20 cellular contexts compared by ENCODE assay signal in the genomic region with DNA sequence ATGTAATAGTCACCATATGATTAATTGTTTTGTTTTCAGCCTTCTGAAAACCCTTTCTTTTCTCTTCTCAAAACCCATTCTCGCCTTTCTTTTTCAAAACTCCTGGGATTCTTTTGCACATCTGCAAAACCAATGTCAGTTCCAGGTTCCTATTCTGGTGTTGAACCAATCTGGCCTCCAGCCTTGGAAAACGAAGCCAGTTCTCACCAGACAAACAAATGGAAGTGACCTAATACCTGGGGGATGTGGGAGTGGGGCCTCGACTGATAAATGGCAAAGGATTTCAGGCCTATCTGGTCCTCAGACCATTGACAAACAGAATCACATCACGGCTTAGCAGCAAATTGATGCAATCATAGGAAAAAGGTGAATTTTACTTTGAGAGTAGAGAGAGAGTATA.
"Had no signal": no experiment of that assay in that cellular context is flagged by ENCODE, and none has a peak within 500 bp of the region (broad histone marks: within the 10 kb centered on the region; RNA-seq: fewer than 3 reads in every experiment).

No MANE protein-coding gene starts in this region.

- H3K27me3 Mint-ChIP-seq: stimulated activated memory B cell treated with anti-CD40 and anti-IgM and Interleukin-4, amounts not matched to agents 10 μg/mL and 1 μg/mL and 100 μg/mL, for 72 hours had no signal

- H3K27ac Mint-ChIP-seq: memory B cell; naive B cell; stimulated activated memory B cell treated with anti-CD40 and anti-IgM and Interleukin-4, amounts not matched to agents 10 μg/mL and 1 μg/mL and 100 μg/mL, for 72 hours; stimulated activated naive CD8-positive, alpha-beta T cell treated with anti-CD3 and anti-CD28 coated beads, Interleukin-15, Interleukin-2, amounts not matched to agents 100 ng/mL and 50 ng/mL, for 24 hours had no signal

- H3K9me3 ChIP-seq: gastroesophageal sphincter, left ventricle myocardium inferior, lower lobe of right lung, right atrium auricular region, tibial nerve, upper lobe of right lung, vagina had no signal

- H3K36me3 ChIP-seq: gastroesophageal sphincter, left ventricle myocardium inferior, lower lobe of right lung, right atrium auricular region, tibial nerve, upper lobe of right lung, vagina had no signal

- H3K4me1 ChIP-seq: lower lobe of right lung, upper lobe of right lung, vagina had no signal

- H3K9me3 Mint-ChIP-seq: memory B cell; naive B cell; nephron progenitor cell; stimulated activated memory B cell treated with anti-CD40 and anti-IgM and Interleukin-4, amounts not matched to agents 10 μg/mL and 1 μg/mL and 100 μg/mL, for 72 hours; stimulated activated naive CD8-positive, alpha-beta T cell treated with anti-CD3 and anti-CD28 coated beads, Interleukin-15, Interleukin-2, amounts not matched to agents 100 ng/mL and 50 ng/mL, for 24 hours had no signal

- H3K27me3 ChIP-seq: gastroesophageal sphincter, right atrium auricular region, tibial nerve, upper lobe of right lung, vagina had no signal

- H3K4me1 Mint-ChIP-seq: memory B cell; naive B cell; stimulated activated memory B cell treated with anti-CD40 and anti-IgM and Interleukin-4, amounts not matched to agents 10 μg/mL and 1 μg/mL and 100 μg/mL, for 72 hours had no signal

- H3K27ac ChIP-seq: dorsolateral prefrontal cortex, gastroesophageal sphincter, left ventricle myocardium inferior, lower lobe of right lung, right atrium auricular region, upper lobe of right lung, vagina had no signal

- H3K4me3 Mint-ChIP-seq: memory B cell; naive B cell; nephron progenitor cell; stimulated activated memory B cell treated with anti-CD40 and anti-IgM and Interleukin-4, amounts not matched to agents 10 μg/mL and 1 μg/mL and 100 μg/mL, for 72 hours; stimulated activated naive CD8-positive, alpha-beta T cell treated with anti-CD3 and anti-CD28 coated beads, Interleukin-15, Interleukin-2, amounts not matched to agents 100 ng/mL and 50 ng/mL, for 24 hours had no signal

- DNase-seq: cortex of kidney; dorsolateral prefrontal cortex; effector CD8-positive, alpha-beta T cell; glutamatergic neuron; kidney; left cardiac atrium; left ventricle myocardium inferior; lower lobe of right lung; naive B cell; nephron progenitor cell; posterior cingulate gyrus; stimulated activated CD4-positive, alpha-beta T cell treated with anti-CD3 and anti-CD28 coated beads, Interleukin-4, amount 100 ng/mL, for 24 hours; upper lobe of right lung had no signal

- H3K36me3 Mint-ChIP-seq: memory B cell; naive B cell; stimulated activated memory B cell treated with anti-CD40 and anti-IgM and Interleukin-4, amounts not matched to agents 10 μg/mL and 1 μg/mL and 100 μg/mL, for 72 hours had no signal

- H3K4me3 ChIP-seq: dorsolateral prefrontal cortex, gastroesophageal sphincter, left ventricle myocardium inferior, lower lobe of right lung, right atrium auricular region, tibial nerve, upper lobe of right lung, vagina had no signal
